In the genomic region with DNA sequence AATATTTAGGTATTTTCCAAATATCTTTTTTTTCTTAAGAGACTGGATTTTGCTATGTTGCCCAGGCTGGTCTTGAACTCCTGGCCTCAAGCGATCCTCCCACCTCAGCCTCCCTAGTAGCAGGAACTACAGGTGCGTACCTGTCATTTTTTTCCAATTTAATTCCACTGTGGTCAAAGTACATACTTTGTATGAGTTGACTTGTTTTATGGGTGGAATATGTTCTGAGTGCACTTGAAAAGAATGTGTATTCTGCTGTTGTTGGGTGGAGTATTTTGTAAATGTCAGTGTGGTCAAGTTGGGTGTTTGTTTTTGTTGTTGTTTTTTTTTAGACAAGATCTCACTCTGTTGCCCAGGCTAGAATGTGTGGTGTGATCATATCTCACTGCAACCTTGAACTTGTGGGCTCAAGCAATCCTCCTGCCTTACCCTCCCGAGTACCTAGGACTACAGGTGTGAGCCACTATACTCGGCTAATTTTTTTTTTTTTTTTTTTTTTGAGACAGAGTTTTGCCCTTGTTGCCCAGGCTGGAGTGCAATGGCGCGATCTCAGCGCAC, we compare ENCODE assay signal across 14 cellular contexts.
"Had no signal": no experiment of that assay in that cellular context is flagged by ENCODE, and none has a peak within 500 bp of the region (broad histone marks: within the 10 kb centered on the region; RNA-seq: fewer than 3 reads in every experiment).

No MANE protein-coding gene starts in this region.

- H3K4me3 Mint-ChIP-seq: endodermal cell; natural killer cell; neural crest cell; stimulated activated naive B cell treated with anti-CD40 and anti-IgM and Interleukin-4, amounts not matched to agents 10 μg/mL and 1 μg/mL and 100 μg/mL, for 72 hours had no signal

- ATAC-seq: natural killer cell; sciatic nerve; stimulated activated naive B cell treated with anti-CD40 and anti-IgM and Interleukin-4, amounts not matched to agents 10 μg/mL and 1 μg/mL and 100 μg/mL, for 72 hours had no signal

- H3K27ac Mint-ChIP-seq: endodermal cell; natural killer cell; stimulated activated naive B cell treated with anti-CD40 and anti-IgM and Interleukin-4, amounts not matched to agents 10 μg/mL and 1 μg/mL and 100 μg/mL, for 72 hours had no signal

- H3K9me3 ChIP-seq: colonic mucosa, upper lobe of left lung, uterus had no signal

- H3K36me3 Mint-ChIP-seq: natural killer cell had no signal

- H3K27me3 Mint-ChIP-seq: stimulated activated naive B cell treated with anti-CD40 and anti-IgM and Interleukin-4, amounts not matched to agents 10 μg/mL and 1 μg/mL and 100 μg/mL, for 72 hours had no signal

- H3K27me3 ChIP-seq: colonic mucosa, hepatocyte, upper lobe of left lung, uterus had no signal

- H3K9me3 Mint-ChIP-seq: endodermal cell; natural killer cell; neural crest cell; stimulated activated naive B cell treated with anti-CD40 and anti-IgM and Interleukin-4, amounts not matched to agents 10 μg/mL and 1 μg/mL and 100 μg/mL, for 72 hours had no signal

- H3K36me3 ChIP-seq: colonic mucosa, upper lobe of left lung, uterus had no signal

- H3K27ac ChIP-seq: colonic mucosa, hepatocyte, upper lobe of left lung had no signal

- DNase-seq: colonic mucosa; effector CD4-positive, alpha-beta T cell; endodermal cell; foreskin melanocyte; mammary epithelial cell; natural killer cell; stimulated activated CD4-positive, alpha-beta T cell treated with anti-CD3 and anti-CD28 coated beads, Interleukin-2, amount 100 ng/mL, for 24 hours; stimulated activated CD4-positive, alpha-beta T cell treated with anti-CD3 and anti-CD28 coated beads, Interleukin-4, amount 100 ng/mL, for 4 hours; stimulated activated naive B cell treated with anti-CD40 and anti-IgM and Interleukin-4, amounts not matched to agents 10 μg/mL and 1 μg/mL and 100 μg/mL, for 72 hours; upper lobe of left lung; uterus had no signal

- H3K4me3 ChIP-seq: colonic mucosa, hepatocyte, upper lobe of left lung, uterus had no signal
